1 cellular context compared by ENCODE assay signal in genomic region chr5:54249210-54250028, GRCh38.
A peak's percentile ranks its signal among the peaks of the same experiment; 100 is the strongest.
TF ChIP-seq lines count a peak whose summit lies in the region.

No MANE protein-coding gene starts in this region.

TF ChIP-seq in HEK293, 187 proteins besides CTCF, POLR2A, EP300 and RAD21 (continued from another document):
- TF ChIP-seq ZNF18 (tag by site-specific recombination; IDR thresholded peaks at IDR 0.05) (no peak), ZNF571 (tag by site-specific recombination; IDR thresholded peaks at IDR 0.05) (no peak), ZNF544 (tag by site-specific recombination; IDR thresholded peaks at IDR 0.05) (peak; percentile 91), ZNF169 (tag by site-specific recombination; IDR thresholded peaks at IDR 0.05) (no peak), ZNF549 (tag by site-specific recombination; IDR thresholded peaks at IDR 0.05) (peak; percentile 66), ZNF513 (tag by site-specific recombination; IDR thresholded peaks at IDR 0.05) (no peak), ZNF449 (tag by site-specific recombination; IDR thresholded peaks at IDR 0.05) (no peak), ZNF704 (tag by site-specific recombination; IDR thresholded peaks at IDR 0.05) (no peak), ZBTB21 (tag by site-specific recombination; IDR thresholded peaks at IDR 0.05) (no peak), ZNF629 (tag by site-specific recombination; IDR thresholded peaks at IDR 0.05) (no peak)
